ENCODE assay signal across 31 cellular contexts in genomic region chr15:25057574-25057973, GRCh38.
DNase-seq lines count a peak whose midpoint lies in the region; ATAC-seq and TF ChIP-seq lines count a peak whose summit lies in the region.
"Had no signal": no experiment of that assay in that cellular context is flagged by ENCODE, and none has a peak within 500 bp of the region (broad histone marks: within the 10 kb centered on the region; RNA-seq: fewer than 3 reads in every experiment).

No MANE protein-coding gene starts in this region.

- no peak overlapping the region for H3K27ac Mint-ChIP-seq in activated naive CD4-positive, alpha-beta T cell treated with anti-CD3 and anti-CD28 coated beads for 36 hours
- H3K27ac Mint-ChIP-seq: activated CD4-positive, alpha-beta T cell treated with anti-CD3 and anti-CD28 coated beads, Interleukin-2, amount 10 ng/mL, durations not matched to agents 24 days and 14 days; effector memory CD8-positive, alpha-beta T cell; natural killer cell treated with Interleukin-12 subunit alpha and Interleukin-12 subunit beta and Interleukin-15 and Interleukin-18, amount 100 ng/mL, for 72 hours had no signal

- H3K4me1 Mint-ChIP-seq in activated naive CD4-positive, alpha-beta T cell treated with anti-CD3 and anti-CD28 coated beads for 36 hours (ENCODE audit: low read depth) = no peaks in the 10 kb centered on the region
- H3K4me1 Mint-ChIP-seq: activated CD4-positive, alpha-beta T cell treated with anti-CD3 and anti-CD28 coated beads, Interleukin-2, amount 10 ng/mL, durations not matched to agents 24 days and 14 days had no signal

- H3K36me3 Mint-ChIP-seq in activated naive CD4-positive, alpha-beta T cell treated with anti-CD3 and anti-CD28 coated beads for 36 hours (ENCODE audit: low read depth) = peaks cover 98% of the 10 kb centered on the region

- peaks cover 91% of the 10 kb centered on the region for H3K9me3 Mint-ChIP-seq in activated naive CD4-positive, alpha-beta T cell treated with anti-CD3 and anti-CD28 coated beads for 36 hours

- H3K9ac ChIP-seq in BLaER1 treated with 17β-estradiol and CSF1 and Interleukin-3, amounts not matched to agents 10 nM and 100 nM = no peak overlapping the region
- H3K9ac ChIP-seq: parathyroid adenoma had no signal

- H4K20me1 ChIP-seq in BLaER1 treated with 17β-estradiol and CSF1 and Interleukin-3, amounts not matched to agents 10 nM and 100 nM = no peaks in the 10 kb centered on the region

- no peaks in the 10 kb centered on the region for H3K27me3 Mint-ChIP-seq in activated naive CD4-positive, alpha-beta T cell treated with anti-CD3 and anti-CD28 coated beads for 36 hours (ENCODE audit: low read depth)
- H3K27me3 Mint-ChIP-seq: activated CD4-positive, alpha-beta T cell treated with anti-CD3 and anti-CD28 coated beads, Interleukin-2, amount 10 ng/mL, durations not matched to agents 24 days and 14 days; effector memory CD8-positive, alpha-beta T cell; natural killer cell treated with Interleukin-12 subunit alpha and Interleukin-12 subunit beta and Interleukin-15 and Interleukin-18, amount 100 ng/mL, for 72 hours had no signal

- no peak overlapping the region for H3K4me2 ChIP-seq in BLaER1 treated with 17β-estradiol and CSF1 and Interleukin-3, amounts not matched to agents 10 nM and 100 nM

- TF ChIP-seq CTCF in stomach (IDR thresholded peaks at IDR 0.05) = no peak

- H3K4me3 Mint-ChIP-seq in activated naive CD4-positive, alpha-beta T cell treated with anti-CD3 and anti-CD28 coated beads for 36 hours = no peak overlapping the region
- H3K4me3 Mint-ChIP-seq: activated CD4-positive, alpha-beta T cell treated with anti-CD3 and anti-CD28 coated beads, Interleukin-2, amount 10 ng/mL, durations not matched to agents 24 days and 14 days; natural killer cell treated with Interleukin-12 subunit alpha and Interleukin-12 subunit beta and Interleukin-15 and Interleukin-18, amount 100 ng/mL, for 72 hours had no signal

- intact Hi-C loops in stomach (cut with DNase I; ENCODE audit: low total_unique reads) = no loop called here
- intact Hi-C loops in activated naive CD4-positive, alpha-beta T cell treated with anti-CD3 and anti-CD28 coated beads for 36 hours (cut with micrococcal nuclease) = no loop called here

- peak overlapping the region in 8 of 10 experiments; percentile 15 to 51 (median 36); a peak in 15 of 20 replicates for H3K4me3 ChIP-seq in BLaER1 treated with 17β-estradiol and CSF1 and Interleukin-3, amounts not matched to agents 10 nM and 100 nM
- no peak overlapping the region for H3K4me3 ChIP-seq in stomach
- H3K4me3 ChIP-seq: body of pancreas, esophagus muscularis mucosa, K562, left lung, MG63, right lobe of liver, SK-N-MC, uterus had no signal

- TF ChIP-seq POLR2A in stomach (IDR thresholded peaks at IDR 0.05) = no peak

- ATAC-seq in HG02885 (IDR thresholded peaks at IDR 0.05; ENCODE audit: poor library complexity, unreplicated experiment) = no peak
- ATAC-seq: body of pancreas; effector memory CD8-positive, alpha-beta T cell; K562; left lung; natural killer cell treated with Interleukin-12 subunit alpha and Interleukin-12 subunit beta and Interleukin-15 and Interleukin-18, amount 100 ng/mL, for 72 hours; right lobe of liver had no signal

- 85 to 100% (median 96%) methylated on average over 3 to 7 of the region's 7 CpGs for WGBS in stomach, 5 donors

- CTCF ChIA-PET in activated naive CD4-positive, alpha-beta T cell treated with anti-CD3 and anti-CD28 coated beads for 36 hours (lab: Charles Lee) = no interaction called here

- H3K4me1 ChIP-seq in BLaER1 treated with 17β-estradiol and CSF1 and Interleukin-3, amounts not matched to agents 10 nM and 100 nM = no peaks in the 10 kb centered on the region
- H3K4me1 ChIP-seq in stomach = no peaks in the 10 kb centered on the region
- H3K4me1 ChIP-seq: body of pancreas, esophagus muscularis mucosa, left lung, parathyroid adenoma, right lobe of liver, uterus had no signal

- H3K9me3 ChIP-seq in BLaER1 treated with 17β-estradiol and CSF1 and Interleukin-3, amounts not matched to agents 10 nM and 100 nM (replicated peaks in 1 of 11) = peaks cover 100% of the 10 kb centered on the region in 11 experiments
- peaks cover 100% of the 10 kb centered on the region in 4 donors for H3K9me3 ChIP-seq in stomach

- no peak overlapping the region for H3K27ac ChIP-seq in BLaER1 treated with 17β-estradiol and CSF1 and Interleukin-3, amounts not matched to agents 10 nM and 100 nM
- H3K27ac ChIP-seq in stomach = no peak overlapping the region
- H3K27ac ChIP-seq: body of pancreas, esophagus muscularis mucosa, left lung, parathyroid adenoma, right lobe of liver, SK-N-MC, uterus, VCaP had no signal

- H3K27me3 ChIP-seq in BLaER1 treated with 17β-estradiol and CSF1 and Interleukin-3, amounts not matched to agents 10 nM and 100 nM = no peaks in the 10 kb centered on the region
- no peaks in the 10 kb centered on the region for H3K27me3 ChIP-seq in stomach
- H3K27me3 ChIP-seq: body of pancreas, esophagus muscularis mucosa, left lung, MG63, right lobe of liver, uterus had no signal

- peaks cover 100% of the 10 kb centered on the region in 11 experiments for H3K36me3 ChIP-seq in BLaER1 treated with 17β-estradiol and CSF1 and Interleukin-3, amounts not matched to agents 10 nM and 100 nM
- H3K36me3 ChIP-seq in stomach = peaks cover 99 to 100% (median 100%) of the 10 kb centered on the region in 4 donors
- H3K36me3 ChIP-seq: MG63, uterus had no signal

- TF ChIP-seq EP300 in stomach (IDR thresholded peaks at IDR 0.05) = no peak

- DNase-seq in activated CD8-positive, alpha-beta memory T cell treated with anti-CD3 and anti-CD28 coated beads for 24 hours = peak; percentile 4
- DNase-seq in mesenteric fat pad (ENCODE audit: low spot score) (peak; percentile 79), stomach (peak; percentile 9), SIG-M5 treated with dmso at 0.1 percent for 504 hours (lab: John Stamatoyannopoulos, UW; ENCODE audit: unreplicated experiment) (no peak), COLO829 (ENCODE audit: low spot score) (no peak)
- DNase-seq in activated naive CD4-positive, alpha-beta T cell treated with anti-CD3 and anti-CD28 coated beads for 36 hours = no peak
- DNase-seq: activated CD4-positive, alpha-beta T cell treated with anti-CD3 and anti-CD28 coated beads, Interleukin-2, amount 10 ng/mL, durations not matched to agents 24 days and 14 days; activated gamma-delta T cell treated with Interleukin-2 at 50 U/mL for 16 hours; effector memory CD8-positive, alpha-beta T cell; foreskin melanocyte; GF-D8; immature natural killer cell; left lung; MG63; NCI-H1417; NCI-H2081 treated with DMSO at 0.1 percent for 48 hours; NCI-H345; NCI-H748 treated with DMSO at 0.1 percent for 48 hours; RPMI8226; stimulated activated CD4-positive, alpha-beta T cell treated with anti-CD3 and anti-CD28 coated beads, Interleukin-15, amount 100 ng/mL, for 24 hours had no signal

Comparison
In these comparisons a context has a peak if more than half of its experiments do, and no peak if none do; other contexts are left out.
1. H3K4me3 ChIP-seq: peak in BLaER1 treated with 17β-estradiol and CSF1 and Interleukin-3, amounts not matched to agents 10 nM and 100 nM (8 of 10); none in stomach (0 of 4).
2. DNase-seq: peak in activated CD8-positive, alpha-beta memory T cell treated with anti-CD3 and anti-CD28 coated beads for 24 hours (single experiment), mesenteric fat pad (single experiment) and stomach (single experiment); none in activated naive CD4-positive, alpha-beta T cell treated with anti-CD3 and anti-CD28 coated beads for 36 hours (single experiment), SIG-M5 treated with dmso at 0.1 percent for 504 hours (single experiment) and COLO829 (single experiment).